Comparison of ENCODE assay signal across 8 cellular contexts in the genomic region with DNA sequence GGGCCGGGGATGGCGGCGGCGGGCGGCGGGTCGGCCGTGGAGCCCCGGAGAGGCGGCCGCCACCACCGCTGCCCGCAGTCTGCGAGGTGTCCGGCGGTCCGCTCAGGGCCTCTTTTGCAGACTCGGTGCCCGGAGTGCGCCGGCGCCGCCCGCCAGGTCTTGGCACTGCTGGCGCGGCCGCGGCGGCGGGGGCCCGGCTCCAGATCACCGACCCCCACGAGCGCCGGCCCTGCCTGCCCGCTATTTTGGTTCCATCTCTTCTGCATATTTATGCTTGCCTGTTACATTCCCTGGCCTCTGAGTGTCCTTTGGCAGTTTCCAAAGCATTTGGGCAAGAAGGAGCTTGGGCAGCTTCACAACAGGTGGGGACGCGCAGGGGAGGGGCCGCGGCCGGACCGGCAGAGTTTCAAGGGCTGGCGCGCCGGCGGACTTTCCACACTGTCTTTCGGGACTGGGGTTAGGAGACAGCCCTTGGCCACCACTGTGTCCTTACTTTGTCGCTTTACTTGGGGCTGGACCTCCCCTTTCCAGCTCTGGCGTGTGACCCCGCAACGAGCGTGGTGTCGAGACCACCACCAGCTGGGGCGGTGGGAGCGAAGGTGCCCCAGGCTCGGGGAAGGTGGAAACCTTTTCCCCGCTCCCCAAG. TPM values are rescaled to one million over a fixed set of nuclear protein-coding genes. Genes with fewer than 3 reads are reported as not detected.
DNase-seq lines count a peak whose midpoint lies in the region; ATAC-seq and TF ChIP-seq lines count a peak whose summit lies in the region.

No MANE protein-coding gene starts in this region.

- no peaks in the 10 kb centered on the region for H3K27me3 ChIP-seq in thymus (ENCODE audit: control insufficient read depth, insufficient read depth)

- intact Hi-C loops in activated T-helper 1 cell treated with anti-CD3 and anti-CD28 coated beads, Interleukin-12 subunit alpha, Interleukin-12 subunit beta, Interleukin-2, Interleukin-4 antibody, amounts not matched to agents 30 ng/mL and 10 ng/mL and 1 ng/mL, durations not matched to agents 14 hours and 24 hours and 36 hours (cut with micrococcal nuclease), result loop anchor here (5.0 to 10.0 kb wide), 7 partner anchors 430 to 1798 kb away; a partner anchor contains a TSS
- intact Hi-C loops in natural killer cell (cut with micrococcal nuclease), result loop anchor here (10.0 kb wide), 1 partner anchor 1222 kb away; a partner anchor contains a TSS

- H3K4me3 Mint-ChIP-seq in activated T-helper 1 cell treated with anti-CD3 and anti-CD28 coated beads, Interleukin-12 subunit alpha, Interleukin-12 subunit beta, Interleukin-2, Interleukin-4 antibody, amounts not matched to agents 30 ng/mL and 10 ng/mL and 1 ng/mL, durations not matched to agents 14 hours and 24 hours and 36 hours, result peak overlapping the region; percentile 97
- peak overlapping the region; percentile 95 for H3K4me3 Mint-ChIP-seq in natural killer cell

- H3K9me3 ChIP-seq in thymus (ENCODE audit: control insufficient read depth), result no peaks in the 10 kb centered on the region

- ATAC-seq in HG02884 (IDR thresholded peaks at IDR 0.05; ENCODE audit: unreplicated experiment) (peak; percentile 37), natural killer cell (peak; percentile 31 to 37 (median 35))

- H3K27me3 Mint-ChIP-seq in activated T-helper 1 cell treated with anti-CD3 and anti-CD28 coated beads, Interleukin-12 subunit alpha, Interleukin-12 subunit beta, Interleukin-2, Interleukin-4 antibody, amounts not matched to agents 30 ng/mL and 10 ng/mL and 1 ng/mL, durations not matched to agents 14 hours and 24 hours and 36 hours (ENCODE audit: insufficient read depth), result no peaks in the 10 kb centered on the region
- H3K27me3 Mint-ChIP-seq in natural killer cell (ENCODE audit: low read depth in 2 of 2), result no peaks in the 10 kb centered on the region

- DNase-seq in NCI-H2081 (lab: John Stamatoyannopoulos, UW) (peak; percentile 24 to 68), NCI-H2081 treated with DMSO at 0.1 percent for 48 hours (lab: John Stamatoyannopoulos, UW) (no peak), NCI-H526 treated with DMSO at 0.1 percent for 48 hours (lab: John Stamatoyannopoulos, UW) (peak; percentile 31), fibroblast of mammary gland (ENCODE audit: low read depth) (peak; percentile 19), natural killer cell (peak; percentile 41)
- peak; percentile 21 for DNase-seq in activated T-helper 1 cell treated with anti-CD3 and anti-CD28 coated beads, Interleukin-12 subunit alpha, Interleukin-12 subunit beta, Interleukin-2, Interleukin-4 antibody, amounts not matched to agents 30 ng/mL and 10 ng/mL and 1 ng/mL, durations not matched to agents 14 hours and 24 hours and 36 hours (ENCODE audit: low spot score)

- peaks cover 9% of the 10 kb centered on the region for H3K36me3 Mint-ChIP-seq in activated T-helper 1 cell treated with anti-CD3 and anti-CD28 coated beads, Interleukin-12 subunit alpha, Interleukin-12 subunit beta, Interleukin-2, Interleukin-4 antibody, amounts not matched to agents 30 ng/mL and 10 ng/mL and 1 ng/mL, durations not matched to agents 14 hours and 24 hours and 36 hours (ENCODE audit: low read depth)
- no peaks in the 10 kb centered on the region for H3K36me3 Mint-ChIP-seq in natural killer cell

- no peak for TF ChIP-seq CTCF in fibroblast of mammary gland (conservative IDR thresholded peaks at IDR 0.05; ENCODE audit: control insufficient read depth, insufficient read depth, low read depth, low read length)
- no peak for TF ChIP-seq CTCF in natural killer cell (IDR thresholded peaks at IDR 0.05)

- H3K27ac Mint-ChIP-seq in activated T-helper 1 cell treated with anti-CD3 and anti-CD28 coated beads, Interleukin-12 subunit alpha, Interleukin-12 subunit beta, Interleukin-2, Interleukin-4 antibody, amounts not matched to agents 30 ng/mL and 10 ng/mL and 1 ng/mL, durations not matched to agents 14 hours and 24 hours and 36 hours, result peak overlapping the region; percentile 96
- H3K27ac Mint-ChIP-seq in natural killer cell, result peak overlapping the region; percentile 88 to 90

- H3K4me1 ChIP-seq in thymus (ENCODE audit: control insufficient read depth, insufficient read depth, low read length), result peaks cover 15% of the 10 kb centered on the region

- H3K9me3 Mint-ChIP-seq in activated T-helper 1 cell treated with anti-CD3 and anti-CD28 coated beads, Interleukin-12 subunit alpha, Interleukin-12 subunit beta, Interleukin-2, Interleukin-4 antibody, amounts not matched to agents 30 ng/mL and 10 ng/mL and 1 ng/mL, durations not matched to agents 14 hours and 24 hours and 36 hours, result no peaks in the 10 kb centered on the region
- H3K9me3 Mint-ChIP-seq in natural killer cell, result no peaks in the 10 kb centered on the region

- peaks cover 59% of the 10 kb centered on the region for H3K4me1 Mint-ChIP-seq in activated T-helper 1 cell treated with anti-CD3 and anti-CD28 coated beads, Interleukin-12 subunit alpha, Interleukin-12 subunit beta, Interleukin-2, Interleukin-4 antibody, amounts not matched to agents 30 ng/mL and 10 ng/mL and 1 ng/mL, durations not matched to agents 14 hours and 24 hours and 36 hours (ENCODE audit: low read depth)
- H3K4me1 Mint-ChIP-seq in natural killer cell, result peaks cover 37 to 56% of the 10 kb centered on the region in 2 donors

- H3K4me3 ChIP-seq in fibroblast of mammary gland (ENCODE audit: control insufficient read depth, low read depth, low read length) (peak overlapping the region; percentile 79), thymus (ENCODE audit: low read length) (peak overlapping the region; percentile 93)

- H3K27ac ChIP-seq in thymus (ENCODE audit: low read depth), result peak overlapping the region; percentile 93

- no peaks in the 10 kb centered on the region for H3K36me3 ChIP-seq in thymus (ENCODE audit: control insufficient read depth, insufficient read depth)

- under 1% methylated on average over 57 of the region's 57 CpGs for WGBS in thymus

RNA-seq across cellular contexts. Expression of a gene that starts 0.7 kb away (rescaled TPM):
- total RNA-seq in activated T-helper 1 cell treated with anti-CD3 and anti-CD28 coated beads, Interleukin-12 subunit alpha, Interleukin-12 subunit beta, Interleukin-2, Interleukin-4 antibody, amounts not matched to agents 30 ng/mL and 10 ng/mL and 1 ng/mL, durations not matched to agents 14 hours and 24 hours and 36 hours, result 26.0 and 31.8 TPM in 2 replicates
- total RNA-seq in natural killer cell, result 10 to 100 TPM; 52.5 to 67.5 (median 52.7) TPM
- 29.0 TPM for polyA plus RNA-seq in thymus
